In the genomic region with DNA sequence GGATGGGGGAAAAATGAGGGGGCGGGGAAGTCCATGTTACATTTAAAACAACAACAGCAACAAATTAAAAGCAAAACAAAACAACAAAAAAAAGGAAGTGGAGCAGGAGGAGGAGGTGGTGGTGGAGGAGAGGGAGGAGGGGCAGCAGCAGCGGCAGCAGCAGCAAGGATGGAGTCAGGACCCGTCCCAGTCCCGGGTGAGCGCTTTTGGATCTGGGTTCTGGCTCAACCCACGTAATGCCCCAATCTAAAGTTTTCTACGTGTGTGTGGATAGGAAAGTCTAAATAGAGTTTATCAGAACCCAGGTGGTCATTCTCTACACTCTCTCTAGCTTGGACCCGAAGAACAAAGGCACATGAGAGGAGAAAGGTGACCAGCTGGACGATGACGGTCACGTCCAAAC, we compare ENCODE assay signal across 7 cellular contexts. TPM values are rescaled to one million over a fixed set of nuclear protein-coding genes. Genes with fewer than 3 reads are reported as not detected.
DNase-seq lines count a peak whose midpoint lies in the region; ATAC-seq and TF ChIP-seq lines count a peak whose summit lies in the region.

No MANE protein-coding gene starts in this region.

- H3K4me1 ChIP-seq in colonic mucosa = peaks cover 27% of the 10 kb centered on the region

- intact Hi-C loops in colonic mucosa (cut with DNase I) = no loop called here

- peak overlapping the region in 1 of 2 donors; percentile 39 for H3K9ac ChIP-seq in colonic mucosa (ENCODE audit: low read depth in 2 of 2, low read length in 2 of 2)

- no peak for ATAC-seq in HG03097 (IDR thresholded peaks at IDR 0.05; ENCODE audit: low FRiP score, unreplicated experiment)

- H3K27ac ChIP-seq in colonic mucosa = no peak overlapping the region

- H3K27me3 Mint-ChIP-seq in osteocyte (ENCODE audit: unreplicated experiment) = peaks cover 73% of the 10 kb centered on the region

- H3K27ac Mint-ChIP-seq in osteocyte (ENCODE audit: unreplicated experiment) = no peak overlapping the region

- peaks cover 37% of the 10 kb centered on the region for H3K4me1 Mint-ChIP-seq in osteocyte (ENCODE audit: unreplicated experiment)

- H3K9me3 Mint-ChIP-seq in osteocyte (ENCODE audit: unreplicated experiment) = no peaks in the 10 kb centered on the region

- H3K9me3 ChIP-seq in colonic mucosa = no peaks in the 10 kb centered on the region

- H3K27me3 ChIP-seq in colonic mucosa = peaks cover 71% of the 10 kb centered on the region

- no peaks in the 10 kb centered on the region for H3K36me3 ChIP-seq in colonic mucosa

- no peaks in the 10 kb centered on the region for H3K36me3 Mint-ChIP-seq in osteocyte (ENCODE audit: unreplicated experiment)

- H3K4me3 ChIP-seq in colonic mucosa = peak overlapping the region; percentile 25

- DNase-seq in GM13977 (ENCODE audit: low spot score) (peak; percentile 51), MV-4-11 (lab: John Stamatoyannopoulos, UW) (peak; percentile 32), colonic mucosa (no peak), osteocyte (ENCODE audit: extremely low spot score, unreplicated experiment) (peak; percentile 36), middle frontal gyrus (ENCODE audit: extremely low spot score, low spot score) (no peak)
- DNase-seq in activated effector memory CD4-positive, alpha-beta T cell treated with Interleukin-2 at 50 U/mL for 16 hours = no peak

- in situ Hi-C loops in GM13977 (cut with MboI; ENCODE audit: low pct_unique_long_range_greater_than_20kb, low sequenced_read_pairs, unreplicated experiment) = no loop called here

- H3K4me3 Mint-ChIP-seq in osteocyte (ENCODE audit: unreplicated experiment) = no peak overlapping the region

- no peak for TF ChIP-seq CTCF in GM13977 (IDR thresholded peaks at IDR 0.05; ENCODE audit: extremely low read depth, insufficient read depth, missing control alignments)
- TF ChIP-seq CTCF in colonic mucosa (IDR thresholded peaks at IDR 0.05) = no peak
- TF ChIP-seq CTCF in osteocyte (IDR thresholded peaks at IDR 0.05) = no peak

RNA-seq across cellular contexts. Expression of gene ISL2, which starts 0.7 kb away (rescaled TPM):
- total RNA-seq in colonic mucosa (under 1 TPM; 0.13 to 0.35 TPM), osteocyte (not detected in 2 replicates)

RNA-seq across cellular contexts. Expression of gene ETFA, which starts 24.6 kb away (rescaled TPM):
- 100 to 1,000 TPM; 300 to 366 TPM for total RNA-seq in colonic mucosa
- total RNA-seq in osteocyte = 98.2 and 102 TPM in 2 replicates

Comparison
In these comparisons a context has a peak if more than half of its experiments do, and no peak if none do; other contexts are left out.
1. DNase-seq: peak in GM13977 (single experiment), MV-4-11 (single experiment) and osteocyte (single experiment); none in colonic mucosa (single experiment), activated effector memory CD4-positive, alpha-beta T cell treated with Interleukin-2 at 50 U/mL for 16 hours (single experiment) and middle frontal gyrus (single experiment).